7 cellular contexts compared by ENCODE assay signal in genomic region chrX:134592303-134592702, GRCh38.
"Had no signal": no experiment of that assay in that cellular context is flagged by ENCODE, and none has a peak within 500 bp of the region (broad histone marks: within the 10 kb centered on the region; RNA-seq: fewer than 3 reads in every experiment).

No MANE protein-coding gene starts in this region.

- H2AFZ ChIP-seq: GM23248 had no signal

- DNase-seq: GM23248, GOT3, H7, KG1 had no signal

- FAIRE-seq: HepG2 had no signal

- H3K4me3 ChIP-seq: GM23248, HAP-1 had no signal

- H3K9me3 ChIP-seq: HAP-1 had no signal

- H3K27ac ChIP-seq: GM23248 had no signal

- H3K36me3 ChIP-seq: HAP-1 had no signal

- ATAC-seq: HCT116, HepG2 had no signal

- H3K4me1 ChIP-seq: HAP-1 had no signal

- H3K9ac ChIP-seq: GM23248 had no signal
